Comparison of ENCODE assay signal across 18 cellular contexts in the genomic region with DNA sequence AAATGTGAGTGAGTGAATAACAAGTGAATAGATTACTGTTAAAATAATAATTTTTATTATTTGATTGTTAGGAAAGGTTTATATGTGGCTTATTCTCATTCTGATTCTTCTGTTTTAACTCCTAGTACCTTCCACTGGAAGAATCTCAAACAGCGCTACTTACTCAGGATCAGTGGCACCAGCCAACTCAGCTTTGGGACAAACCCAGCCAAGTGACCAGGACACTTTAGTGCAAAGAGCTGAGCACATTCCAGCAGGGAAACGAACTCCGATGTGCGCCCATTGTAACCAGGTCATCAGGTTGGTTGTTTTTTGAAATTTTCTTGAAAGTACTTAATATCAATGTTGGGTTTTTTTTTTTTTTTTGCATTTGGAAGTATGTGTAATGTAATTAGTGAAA.
A peak's percentile ranks its signal among the peaks of the same experiment; 100 is the strongest.
DNase-seq lines count a peak whose midpoint lies in the region; ATAC-seq, FAIRE-seq and TF ChIP-seq lines count a peak whose summit lies in the region.
"Had no signal": no experiment of that assay in that cellular context is flagged by ENCODE, and none has a peak within 500 bp of the region (broad histone marks: within the 10 kb centered on the region; RNA-seq: fewer than 3 reads in every experiment).

No MANE protein-coding gene starts in this region.

- H2BK5ac ChIP-seq in mesenchymal stem cell (ENCODE audit: low read depth, low read length, poor library complexity, severe bottlenecking), result no peak overlapping the region

- H3K23ac ChIP-seq in mesenchymal stem cell (ENCODE audit: low read length in 2 of 2), result no peak overlapping the region

- BruUV-seq in HepG2 (replicated peaks; lab: Mats Ljungman, UMichigan) (no TSS peak), A673 (replicated peaks; lab: Mats Ljungman, UMichigan) (no TSS peak)

- no peak overlapping the region for H3K4ac ChIP-seq in mesenchymal stem cell (ENCODE audit: low read depth in 1 of 2, low read length in 2 of 2)

- TF ChIP-seq CTCF in right lobe of liver (IDR thresholded peaks at IDR 0.05), result no peak
- no peak for TF ChIP-seq CTCF in HepG2 (CRISPR knock-in tag; IDR thresholded peaks at IDR 0.05)
- no peak for TF ChIP-seq CTCF in heart left ventricle (IDR thresholded peaks at IDR 0.05)
- TF ChIP-seq CTCF in thyroid gland (IDR thresholded peaks at IDR 0.05), result no peak
- no peak for TF ChIP-seq CTCF in A673 (conservative IDR thresholded peaks at IDR 0.05; ENCODE audit: low read depth, low read length)

- peaks cover 8% of the 10 kb centered on the region for H3K79me1 ChIP-seq in mesenchymal stem cell (replicated peaks; ENCODE audit: low read length, poor library complexity, severe bottlenecking)

- no peak overlapping the region for H4K91ac ChIP-seq in mesenchymal stem cell (ENCODE audit: low read length)

- ATAC-seq in right lobe of liver (peak in 3 of 4 donors; percentile 71 to 95 (median 87)), HepG2 (no peak), heart left ventricle (peak; percentile 48 to 59 (median 54)), GM21447 (IDR thresholded peaks at IDR 0.05; ENCODE audit: unreplicated experiment) (no peak)

- peaks cover 0 to 14% (median 0%) of the 10 kb centered on the region in 4 donors for H3K36me3 ChIP-seq in right lobe of liver
- peaks cover 9 to 27% of the 10 kb centered on the region in 2 experiments; a peak in 4 of 5 replicates for H3K36me3 ChIP-seq in HepG2 (replicated peaks in 1 of 2; ENCODE audit: control insufficient read depth in 1 of 2, insufficient read depth in 2 of 2, low read length in 2 of 2)
- H3K36me3 ChIP-seq in heart left ventricle, result peaks cover 0 to 89% (median 36%) of the 10 kb centered on the region in 9 donors
- H3K36me3 ChIP-seq in mesenchymal stem cell (ENCODE audit: control insufficient read depth in 1 of 2, insufficient read depth in 2 of 2, low read depth in 1 of 2, low read length in 2 of 2), result peaks cover 0 to 40% of the 10 kb centered on the region in 2 experiments
- peaks cover 0 to 2% of the 10 kb centered on the region in 2 donors for H3K36me3 ChIP-seq in thyroid gland
- H3K36me3 ChIP-seq in A673 (ENCODE audit: insufficient read depth, low read length, poor library complexity, severe bottlenecking), result peaks cover 31% of the 10 kb centered on the region
- H3K36me3 ChIP-seq: BLaER1 had no signal

- H4K20me1 ChIP-seq in HepG2 (ENCODE audit: insufficient read depth, low read length), result no peaks in the 10 kb centered on the region
- H4K20me1 ChIP-seq: BLaER1 had no signal

- H3K4me3 ChIP-seq in right lobe of liver, result no peak overlapping the region
- H3K4me3 ChIP-seq in HepG2 (replicated peaks in 1 of 3; ENCODE audit: insufficient read depth in 1 of 3, low read depth in 2 of 3, low read length in 3 of 3), result no peak overlapping the region
- no peak overlapping the region for H3K4me3 ChIP-seq in heart left ventricle
- H3K4me3 ChIP-seq in mesenchymal stem cell (ENCODE audit: insufficient read depth in 1 of 2, low read depth in 1 of 2, low read length in 2 of 2), result no peak overlapping the region
- no peak overlapping the region for H3K4me3 ChIP-seq in thyroid gland (replicated peaks in 1 of 3)
- H3K4me3 ChIP-seq in A673 (ENCODE audit: low read depth, low read length, poor library complexity, severe bottlenecking), result no peak overlapping the region
- H3K4me3 ChIP-seq: BLaER1 had no signal

- TF ChIP-seq POLR2A in right lobe of liver (IDR thresholded peaks at IDR 0.05) (no peak), HepG2 (IDR thresholded peaks at IDR 0.05; ENCODE audit: insufficient read depth in 1 of 2, low read depth in 2 of 2, low read length in 2 of 2) (no peak), heart left ventricle (IDR thresholded peaks at IDR 0.05) (no peak), thyroid gland (IDR thresholded peaks at IDR 0.05) (no peak)

- H3K4me1 ChIP-seq in right lobe of liver (peaks cover 0 to 17% (median 0%) of the 10 kb centered on the region in 4 donors), HepG2 (ENCODE audit: insufficient read depth, low read length) (peaks cover 13% of the 10 kb centered on the region; the same call in 1 of the 2 replicates), heart left ventricle (peaks cover 0 to 26% (median under 1%) of the 10 kb centered on the region in 12 donors), mesenchymal stem cell (ENCODE audit: control insufficient read depth, insufficient read depth, low read depth, low read length) (peaks cover 5% of the 10 kb centered on the region), thyroid gland (no peaks in the 10 kb centered on the region), A673 (ENCODE audit: insufficient read depth, low read length, poor library complexity, severe bottlenecking) (peaks cover 26% of the 10 kb centered on the region)
- H3K4me1 ChIP-seq: BLaER1 had no signal

- peak overlapping the region; percentile 23 for H2AK5ac ChIP-seq in mesenchymal stem cell (ENCODE audit: low read length, severe bottlenecking)

- TF ChIP-seq RAD21 in HepG2 (CRISPR knock-in tag; IDR thresholded peaks at IDR 0.05), result no peak

- no peak overlapping the region for H2BK15ac ChIP-seq in mesenchymal stem cell (ENCODE audit: low read depth, poor library complexity, severe bottlenecking)

- H2AFZ ChIP-seq in HepG2 (ENCODE audit: low read length), result no peak overlapping the region
- no peak overlapping the region for H2AFZ ChIP-seq in mesenchymal stem cell (ENCODE audit: low read depth, low read length)

- peak overlapping the region in 1 of 2 experiments; percentile 18 for H3K18ac ChIP-seq in mesenchymal stem cell (ENCODE audit: low read depth in 1 of 2, low read length in 2 of 2)

- H2BK12ac ChIP-seq in mesenchymal stem cell (ENCODE audit: low read length in 2 of 2), result no peak overlapping the region

- no peaks in the 10 kb centered on the region for H3K27me3 ChIP-seq in right lobe of liver
- H3K27me3 ChIP-seq in HepG2 (ENCODE audit: control insufficient read depth in 1 of 2, insufficient read depth in 2 of 2, low read length in 2 of 2), result no peaks in the 10 kb centered on the region
- no peaks in the 10 kb centered on the region for H3K27me3 ChIP-seq in heart left ventricle
- no peaks in the 10 kb centered on the region for H3K27me3 ChIP-seq in mesenchymal stem cell (ENCODE audit: control insufficient read depth in 1 of 2, insufficient read depth in 1 of 2, low read length in 2 of 2)
- H3K27me3 ChIP-seq in thyroid gland, result no peaks in the 10 kb centered on the region
- no peaks in the 10 kb centered on the region for H3K27me3 ChIP-seq in A673 (replicated peaks; ENCODE audit: insufficient read depth, low read depth, low read length, poor library complexity)
- H3K27me3 ChIP-seq: BLaER1 had no signal

- in situ Hi-C loops in HepG2 (cut with HindIII; ENCODE audit: extremely low pct_ligation_motif_present, low pct_unique_long_range_greater_than_20kb), result no loop called here

- POLR2A ChIA-PET in HepG2 (lab: Yijun Ruan, JAX), result no interaction called here
- POLR2A ChIA-PET in A673 (lab: Charles Lee; ENCODE audit: low non-redundant PET), result no interaction called here

- TF ChIP-seq EP300 in HepG2 (IDR thresholded peaks at IDR 0.05; ENCODE audit: low read depth in 2 of 2, low read length in 2 of 2), result no peak
- no peak for TF ChIP-seq EP300 in HepG2 (CRISPR knock-in tag; IDR thresholded peaks at IDR 0.05; ENCODE audit: borderline replicate concordance)

- WGBS in right lobe of liver (ENCODE audit: insufficient coverage, low coverage, low lambda C conversion rate, missing lambda C conversion rate), result 71% methylated on average over 4 of the region's 4 CpGs
- WGBS in HepG2 (ENCODE audit: low lambda C conversion rate), result 97% methylated on average over 4 of the region's 4 CpGs
- 63 to 68% (median 65%) methylated on average over 4 of the region's 4 CpGs for WGBS in heart left ventricle, 4 donors
- over 99% methylated on average over 4 of the region's 4 CpGs for WGBS in mesenchymal stem cell
- 88 to 89% methylated on average over 4 of the region's 4 CpGs for WGBS in thyroid gland, 2 donors

- no peak overlapping the region for H2BK120ac ChIP-seq in mesenchymal stem cell (ENCODE audit: low read depth, low read length)

- no peak overlapping the region for H3K27ac ChIP-seq in right lobe of liver
- H3K27ac ChIP-seq in HepG2 (ENCODE audit: extremely low read length, insufficient read depth, low read length), result no peak overlapping the region
- peak overlapping the region in 2 of 12 donors; percentile 2 to 25 for H3K27ac ChIP-seq in heart left ventricle
- H3K27ac ChIP-seq in mesenchymal stem cell (ENCODE audit: low read length, poor library complexity, severe bottlenecking), result peak overlapping the region; percentile 26
- no peak overlapping the region for H3K27ac ChIP-seq in thyroid gland
- H3K27ac ChIP-seq in A673 (ENCODE audit: low read depth, low read length, poor library complexity, severe bottlenecking), result no peak overlapping the region
- H3K27ac ChIP-seq: BLaER1 had no signal

- H3K9ac ChIP-seq in HepG2 (ENCODE audit: insufficient read depth, low read depth, low read length) (no peak overlapping the region), mesenchymal stem cell (ENCODE audit: low read length) (no peak overlapping the region)
- H3K9ac ChIP-seq: BLaER1 had no signal

- no peak overlapping the region for H3K14ac ChIP-seq in mesenchymal stem cell (ENCODE audit: low read length in 2 of 2)

- FAIRE-seq in HepG2 (lab: Jason Lieb, UNC), result no peak
- FAIRE-seq: GM12892, GM19239 had no signal

- CTCF ChIA-PET in HepG2 (lab: Yijun Ruan, JAX; ENCODE audit: low intra/inter-chr PET ratio, low total read pairs) (no interaction called here), A673 (lab: Charles Lee) (no interaction called here)

- H3K9me3 ChIP-seq in right lobe of liver, result no peaks in the 10 kb centered on the region
- no peaks in the 10 kb centered on the region for H3K9me3 ChIP-seq in HepG2 (ENCODE audit: low read length)
- H3K9me3 ChIP-seq in heart left ventricle, result no peaks in the 10 kb centered on the region
- no peaks in the 10 kb centered on the region for H3K9me3 ChIP-seq in mesenchymal stem cell (ENCODE audit: control insufficient read depth, low read length)
- no peaks in the 10 kb centered on the region for H3K9me3 ChIP-seq in thyroid gland
- no peaks in the 10 kb centered on the region for H3K9me3 ChIP-seq in A673 (ENCODE audit: low read depth, low read length, poor library complexity, severe bottlenecking)
- H3K9me3 ChIP-seq: BLaER1, Caco-2 had no signal

- intact Hi-C loops in right lobe of liver (cut with DNase I), result no loop called here
- intact Hi-C loops in HepG2 (cut with micrococcal nuclease; ENCODE audit: unreplicated experiment), result no loop called here
- intact Hi-C loops in heart left ventricle (cut with DNase I), result no loop called here
- intact Hi-C loops in thyroid gland (cut with DNase I), result no loop called here
- intact Hi-C loops in A673 (cut with micrococcal nuclease; ENCODE audit: unreplicated experiment), result no loop called here

- no peak overlapping the region for H4K8ac ChIP-seq in mesenchymal stem cell (ENCODE audit: low read length)

- no peaks in the 10 kb centered on the region for H3K79me2 ChIP-seq in HepG2 (ENCODE audit: insufficient read depth, low read length)

- H3K4me2 ChIP-seq in HepG2 (ENCODE audit: low read depth, low read length) (no peak overlapping the region), mesenchymal stem cell (ENCODE audit: low read length, poor library complexity, severe bottlenecking) (no peak overlapping the region)
- H3K4me2 ChIP-seq: BLaER1 had no signal

- DNase-seq in right lobe of liver, result peak in 2 of 3 donors; percentile 60 to 62
- DNase-seq in HepG2 (ENCODE audit: low spot score), result no peak
- DNase-seq in heart left ventricle, result peak in 1 of 5 donors; percentile 51
- DNase-seq in mesenchymal stem cell, result no peak
- DNase-seq in thyroid gland, result peak; percentile 12 to 47
- no peak for DNase-seq in A673 (ENCODE audit: low spot score)
- DNase-seq in activated CD8-positive, alpha-beta memory T cell treated with anti-CD3 and anti-CD28 coated beads for 24 hours, result no peak
- DNase-seq: AML-193; Caco-2; CD8-positive, alpha-beta memory T cell; DND-41; GDM1; HCEC 1CT; HFFc6 had no signal

Comparison
In these comparisons a context has a peak if more than half of its experiments do, and no peak if none do; other contexts are left out.
1. ATAC-seq: peak in right lobe of liver (3 of 4) and heart left ventricle (4 of 4); none in HepG2 (single experiment) and GM21447 (single experiment).
2. DNase-seq: peak in right lobe of liver (2 of 3) and thyroid gland (2 of 2); none in HepG2 (single experiment), mesenchymal stem cell (single experiment), A673 (single experiment) and activated CD8-positive, alpha-beta memory T cell treated with anti-CD3 and anti-CD28 coated beads for 24 hours (single experiment).